11 cellular contexts compared by ENCODE assay signal in genomic region chr12:11729008-11729407, GRCh38.
A peak's percentile ranks its signal among the peaks of the same experiment; 100 is the strongest.
DNase-seq lines count a peak whose midpoint lies in the region; ATAC-seq and TF ChIP-seq lines count a peak whose summit lies in the region.
"Had no signal": no experiment of that assay in that cellular context is flagged by ENCODE, and none has a peak within 500 bp of the region (broad histone marks: within the 10 kb centered on the region; RNA-seq: fewer than 3 reads in every experiment).

No MANE protein-coding gene starts in this region.

- H3K9ac ChIP-seq in SU-DHL-6 (ENCODE audit: low read length) (no peak overlapping the region), mesenchymal stem cell (ENCODE audit: low read length) (no peak overlapping the region)

- H4K20me1 ChIP-seq in GM23338 (replicated peaks; ENCODE audit: insufficient read depth) (no peaks in the 10 kb centered on the region), SU-DHL-6 (ENCODE audit: low read depth, low read length) (no peaks in the 10 kb centered on the region)

- 0 out of 2 replicates have a peak, but pooled peaks cover 4% of the 10 kb centered on the region for H3K79me2 ChIP-seq in GM23338 (replicated peaks; ENCODE audit: insufficient read depth)
- H3K79me2 ChIP-seq in SU-DHL-6 (ENCODE audit: insufficient read depth, low read length) = no peaks in the 10 kb centered on the region

- H4K91ac ChIP-seq in mesenchymal stem cell (ENCODE audit: low read length) = no peak overlapping the region

- no peak overlapping the region for H2BK15ac ChIP-seq in mesenchymal stem cell (ENCODE audit: low read depth, poor library complexity, severe bottlenecking)

- H3K9me2 ChIP-seq in GM23338 (ENCODE audit: insufficient read depth) (no peaks in the 10 kb centered on the region), SU-DHL-6 (replicated peaks; ENCODE audit: insufficient read depth, low read length) (no peaks in the 10 kb centered on the region)

- ATAC-seq in CD4-positive, CD25-positive, alpha-beta regulatory T cell (ENCODE audit: low read depth in 2 of 2) = no peak
- no peak for ATAC-seq in GM23338

- H3K23ac ChIP-seq in mesenchymal stem cell (ENCODE audit: low read length in 2 of 2) = no peak overlapping the region

- H3K79me1 ChIP-seq in mesenchymal stem cell (replicated peaks; ENCODE audit: low read length, poor library complexity, severe bottlenecking) = peaks cover 30% of the 10 kb centered on the region

- H3K27me3 ChIP-seq in CD4-positive, CD25-positive, alpha-beta regulatory T cell (ENCODE audit: control insufficient read depth, insufficient read depth, low read length) = no peaks in the 10 kb centered on the region
- no peaks in the 10 kb centered on the region for H3K27me3 ChIP-seq in GM23338 (ENCODE audit: insufficient read depth)
- H3K27me3 ChIP-seq in SU-DHL-6 (ENCODE audit: low read length) = no peaks in the 10 kb centered on the region
- H3K27me3 ChIP-seq in mesenchymal stem cell (ENCODE audit: control insufficient read depth in 1 of 2, insufficient read depth in 1 of 2, low read length in 2 of 2) = no peaks in the 10 kb centered on the region

- H3K9me3 ChIP-seq in CD4-positive, CD25-positive, alpha-beta regulatory T cell (ENCODE audit: control insufficient read depth in 2 of 2, low read length in 2 of 2) = no peaks in the 10 kb centered on the region
- H3K9me3 ChIP-seq in SU-DHL-6 (ENCODE audit: insufficient read depth, low read length) = no peaks in the 10 kb centered on the region
- H3K9me3 ChIP-seq in mesenchymal stem cell (ENCODE audit: control insufficient read depth, low read length) = no peaks in the 10 kb centered on the region

- peaks cover 0 to 4% (median 0%) of the 10 kb centered on the region in 7 donors for H3K9me3 Mint-ChIP-seq in CD4-positive, CD25-positive, alpha-beta regulatory T cell
- no peaks in the 10 kb centered on the region for H3K9me3 Mint-ChIP-seq in GM23338

- H2AK5ac ChIP-seq in mesenchymal stem cell (ENCODE audit: low read length, severe bottlenecking) = peak overlapping the region; percentile 21

- no peak overlapping the region for H3K18ac ChIP-seq in mesenchymal stem cell (ENCODE audit: low read depth in 1 of 2, low read length in 2 of 2)

- TF ChIP-seq CTCF in GM23338 (conservative IDR thresholded peaks at IDR 0.05; ENCODE audit: low read depth in 2 of 2) (no peak), SU-DHL-6 (IDR thresholded peaks at IDR 0.05; ENCODE audit: insufficient read depth, low read length, poor library complexity, severe bottlenecking) (no peak)

- no peak overlapping the region for H4K8ac ChIP-seq in mesenchymal stem cell (ENCODE audit: low read length)

- peak in 1 of 3 donors; percentile 29 for DNase-seq in CD4-positive, CD25-positive, alpha-beta regulatory T cell
- no peak for DNase-seq in GM23338 (ENCODE audit: low spot score)
- no peak for DNase-seq in mesenchymal stem cell
- DNase-seq in NCI-H1930 (lab: John Stamatoyannopoulos, UW) = no peak
- DNase-seq in KBM-7 = no peak
- DNase-seq in stimulated activated naive CD4-positive, alpha-beta T cell treated with Interleukin-2 at 50 U/mL for 16 hours (lab: John Stamatoyannopoulos, UW) = no peak
- DNase-seq in AML-193 (lab: John Stamatoyannopoulos, UW) = no peak
- DNase-seq: activated T-cell treated with anti-CD3 and anti-CD28 coated beads for 4 hours had no signal

- H3K4ac ChIP-seq in mesenchymal stem cell (ENCODE audit: low read depth in 1 of 2, low read length in 2 of 2) = no peak overlapping the region

- H3F3A ChIP-seq in GM23338 (replicated peaks; ENCODE audit: low read depth) (no peaks in the 10 kb centered on the region), SU-DHL-6 (ENCODE audit: insufficient read depth) (peaks cover 30% of the 10 kb centered on the region)

- no peak overlapping the region for H3K27ac ChIP-seq in CD4-positive, CD25-positive, alpha-beta regulatory T cell (ENCODE audit: insufficient read depth, low read length, poor library complexity, severe bottlenecking)
- H3K27ac ChIP-seq in GM23338 (ENCODE audit: low read depth) (no peak overlapping the region), SU-DHL-6 (ENCODE audit: low read depth, low read length) (peak overlapping the region; percentile 87), mesenchymal stem cell (ENCODE audit: low read length, poor library complexity, severe bottlenecking) (no peak overlapping the region)
- H3K27ac ChIP-seq: RWPE1 had no signal

- H3K27me3 Mint-ChIP-seq in CD4-positive, CD25-positive, alpha-beta regulatory T cell = no peaks in the 10 kb centered on the region
- peaks cover 4% of the 10 kb centered on the region for H3K27me3 Mint-ChIP-seq in GM23338 (ENCODE audit: insufficient read depth, low read depth, poor library complexity)

- H3K4me1 ChIP-seq in CD4-positive, CD25-positive, alpha-beta regulatory T cell (ENCODE audit: control insufficient read depth, insufficient read depth, low read length, poor library complexity, severe bottlenecking) = peaks cover 43% of the 10 kb centered on the region
- H3K4me1 ChIP-seq in GM23338 (ENCODE audit: insufficient read depth) = peaks cover 8% of the 10 kb centered on the region
- peaks cover 25% of the 10 kb centered on the region for H3K4me1 ChIP-seq in mesenchymal stem cell (ENCODE audit: control insufficient read depth, insufficient read depth, low read depth, low read length)

- H3K36me3 ChIP-seq in CD4-positive, CD25-positive, alpha-beta regulatory T cell (ENCODE audit: control insufficient read depth, insufficient read depth, low read length) = no peaks in the 10 kb centered on the region
- H3K36me3 ChIP-seq in GM23338 (ENCODE audit: insufficient read depth) (no peaks in the 10 kb centered on the region), SU-DHL-6 (ENCODE audit: low read length) (no peaks in the 10 kb centered on the region), mesenchymal stem cell (ENCODE audit: control insufficient read depth in 1 of 2, insufficient read depth in 2 of 2, low read depth in 1 of 2, low read length in 2 of 2) (peaks cover 0 to 10% of the 10 kb centered on the region in 2 experiments)

- peaks cover 10% of the 10 kb centered on the region for H3K36me3 Mint-ChIP-seq in CD4-positive, CD25-positive, alpha-beta regulatory T cell
- H3K36me3 Mint-ChIP-seq in GM23338 (ENCODE audit: low read depth) = no peaks in the 10 kb centered on the region

- H2AFZ ChIP-seq in GM23338 (no peak overlapping the region), SU-DHL-6 (ENCODE audit: low read depth, low read length, severe bottlenecking) (no peak overlapping the region), mesenchymal stem cell (ENCODE audit: low read depth, low read length) (no peak overlapping the region)

- H2BK12ac ChIP-seq in mesenchymal stem cell (ENCODE audit: low read length in 2 of 2) = peak overlapping the region in 1 of 2 experiments; percentile 72

- in situ Hi-C loops in KBM-7 (cut with MboI; ENCODE audit: low pct_unique_long_range_greater_than_20kb, low sequenced_read_pairs) = no loop called here

- H3K14ac ChIP-seq in mesenchymal stem cell (ENCODE audit: low read length in 2 of 2) = no peak overlapping the region

- peaks cover 40 to 71% (median 55%) of the 10 kb centered on the region in 4 donors for H3K4me1 Mint-ChIP-seq in CD4-positive, CD25-positive, alpha-beta regulatory T cell
- H3K4me1 Mint-ChIP-seq in GM23338 = peaks cover 49% of the 10 kb centered on the region

- H2BK5ac ChIP-seq in mesenchymal stem cell (ENCODE audit: low read depth, low read length, poor library complexity, severe bottlenecking) = peak overlapping the region; percentile 14

- 94% methylated on average over 4 of the region's 4 CpGs for WGBS in mesenchymal stem cell

- no peak overlapping the region for H3K4me2 ChIP-seq in GM23338
- H3K4me2 ChIP-seq in SU-DHL-6 (ENCODE audit: low read depth, low read length, poor library complexity, severe bottlenecking) = peak overlapping the region; percentile 66
- H3K4me2 ChIP-seq in mesenchymal stem cell (ENCODE audit: low read length, poor library complexity, severe bottlenecking) = no peak overlapping the region

- no peak overlapping the region for H2BK120ac ChIP-seq in mesenchymal stem cell (ENCODE audit: low read depth, low read length)

- no peak overlapping the region for H3K4me3 ChIP-seq in CD4-positive, CD25-positive, alpha-beta regulatory T cell (ENCODE audit: low read depth, low read length)
- H3K4me3 ChIP-seq in GM23338 = no peak overlapping the region
- no peak overlapping the region for H3K4me3 ChIP-seq in SU-DHL-6 (ENCODE audit: insufficient read depth, low read length, poor library complexity, severe bottlenecking)
- H3K4me3 ChIP-seq in mesenchymal stem cell (ENCODE audit: insufficient read depth in 1 of 2, low read depth in 1 of 2, low read length in 2 of 2) = no peak overlapping the region
- H3K4me3 ChIP-seq: lung had no signal

- peak overlapping the region in 3 of 4 donors; percentile 27 to 65 (median 29) for H3K4me3 Mint-ChIP-seq in CD4-positive, CD25-positive, alpha-beta regulatory T cell
- H3K4me3 Mint-ChIP-seq in GM23338 = no peak overlapping the region

- H3K27ac Mint-ChIP-seq in CD4-positive, CD25-positive, alpha-beta regulatory T cell = peak overlapping the region; percentile 72 to 90 (median 72)
- peak overlapping the region; percentile 64; the same call in 1 of the 2 replicates for H3K27ac Mint-ChIP-seq in GM23338

TF ChIP-seq in GM23338, 12 proteins besides CTCF, POLR2A, EP300 and RAD21 (continues in another document):
- TF ChIP-seq POLR2AphosphoS5 (IDR thresholded peaks at IDR 0.05; ENCODE audit: low read depth) = no peak
- TF ChIP-seq REST (IDR thresholded peaks at IDR 0.05; ENCODE audit: unreplicated experiment) = no peak
- TF ChIP-seq EZH2phosphoT487 (IDR thresholded peaks at IDR 0.05; ENCODE audit: unreplicated experiment) = no peak
